In genomic region chr15:58260186-58260910, GRCh38 we compare ENCODE assay signal across 13 cellular contexts.
A peak's percentile ranks its signal among the peaks of the same experiment; 100 is the strongest.
DNase-seq lines count a peak whose midpoint lies in the region; ATAC-seq and TF ChIP-seq lines count a peak whose summit lies in the region.
"Had no signal": no experiment of that assay in that cellular context is flagged by ENCODE, and none has a peak within 500 bp of the region (broad histone marks: within the 10 kb centered on the region; RNA-seq: fewer than 3 reads in every experiment).

No MANE protein-coding gene starts in this region.

- H3K4me3 ChIP-seq in HUES64 (ENCODE audit: low read length) (no peak overlapping the region), RWPE2 (ENCODE audit: severe bottlenecking) (no peak overlapping the region)
- no peak overlapping the region for H3K4me3 ChIP-seq in CD8-positive, alpha-beta memory T cell (ENCODE audit: low read length)
- H3K4me3 ChIP-seq: lower lobe of right lung had no signal

- H3K27me3 ChIP-seq in HUES64 (ENCODE audit: insufficient read depth, low read length): no peaks in the 10 kb centered on the region
- no peaks in the 10 kb centered on the region for H3K27me3 ChIP-seq in RWPE2 (ENCODE audit: insufficient read depth, poor library complexity, severe bottlenecking)
- H3K27me3 ChIP-seq in CD8-positive, alpha-beta memory T cell (ENCODE audit: insufficient read depth, low read length, poor library complexity, severe bottlenecking): no peaks in the 10 kb centered on the region

- CTCF ChIA-PET in CD8-positive, alpha-beta memory T cell (lab: Charles Lee): no interaction called here

- peaks cover 0 to 8% (median 2%) of the 10 kb centered on the region in 3 donors for H3K4me1 Mint-ChIP-seq in CD8-positive, alpha-beta memory T cell

- POLR2A ChIA-PET in CD8-positive, alpha-beta memory T cell (lab: Charles Lee): no interaction called here

- H3K9ac ChIP-seq in HUES64 (ENCODE audit: low read depth, low read length): no peak overlapping the region

- peaks cover 11 to 28% of the 10 kb centered on the region in 2 donors for H3K27me3 Mint-ChIP-seq in CD8-positive, alpha-beta memory T cell

- 28% methylated on average over 7 of the region's 7 CpGs for WGBS in HUES64

- H3K9me3 ChIP-seq in HUES64 (ENCODE audit: insufficient read depth, low read depth, low read length) (0 out of 2 replicates have a peak, but pooled peaks cover 3% of the 10 kb centered on the region), RWPE2 (ENCODE audit: severe bottlenecking) (no peaks in the 10 kb centered on the region)
- no peaks in the 10 kb centered on the region for H3K9me3 ChIP-seq in CD8-positive, alpha-beta memory T cell (ENCODE audit: low read length)
- H3K9me3 ChIP-seq: lower lobe of right lung had no signal

- no peaks in the 10 kb centered on the region for H3K36me3 Mint-ChIP-seq in CD8-positive, alpha-beta memory T cell
- H3K36me3 Mint-ChIP-seq: T-cell had no signal

- H3K36me3 ChIP-seq in HUES64 (ENCODE audit: insufficient read depth, low read length) (no peaks in the 10 kb centered on the region), RWPE2 (ENCODE audit: low read depth) (no peaks in the 10 kb centered on the region)
- H3K36me3 ChIP-seq in CD8-positive, alpha-beta memory T cell (ENCODE audit: insufficient read depth, low read length): no peaks in the 10 kb centered on the region
- H3K36me3 ChIP-seq: lower lobe of right lung had no signal

- H3K9me3 Mint-ChIP-seq in CD8-positive, alpha-beta memory T cell: no peaks in the 10 kb centered on the region
- H3K9me3 Mint-ChIP-seq: activated CD4-positive, alpha-beta T cell treated with anti-CD3 and anti-CD28 coated beads, Interleukin-2, amount 10 ng/mL, durations not matched to agents 7 days and 5 days; T-cell had no signal

- ATAC-seq in RWPE2 (ENCODE audit: low read depth): peak; percentile 37; the same call in 2 of the 3 replicates
- peak; percentile 91 for ATAC-seq in left ventricle myocardium superior
- ATAC-seq in HG03439 (IDR thresholded peaks at IDR 0.05; ENCODE audit: unreplicated experiment): no peak
- ATAC-seq: T-cell had no signal

- intact Hi-C loops in left ventricle myocardium superior (cut with micrococcal nuclease): no loop called here

- H3K27ac Mint-ChIP-seq in CD8-positive, alpha-beta memory T cell: no peak overlapping the region
- H3K27ac Mint-ChIP-seq: activated CD4-positive, alpha-beta T cell treated with anti-CD3 and anti-CD28 coated beads, Interleukin-2, amount 10 ng/mL, durations not matched to agents 7 days and 5 days; T-cell had no signal

- peak; percentile 16 for DNase-seq in A172 (ENCODE audit: low spot score)
- DNase-seq in RWPE2 (ENCODE audit: low spot score): no peak
- peak; percentile 61 for DNase-seq in left ventricle myocardium superior
- no peak for DNase-seq in CD8-positive, alpha-beta memory T cell
- no peak for DNase-seq in ureter (ENCODE audit: low spot score)
- DNase-seq in HK-2 (ENCODE audit: unreplicated experiment): no peak
- DNase-seq: activated CD4-positive, alpha-beta T cell treated with anti-CD3 and anti-CD28 coated beads, Interleukin-2, amount 10 ng/mL, durations not matched to agents 7 days and 5 days; aorta; effector CD4-positive, alpha-beta T cell; lower lobe of right lung; T-cell had no signal

- no peak overlapping the region for H3K4me3 Mint-ChIP-seq in CD8-positive, alpha-beta memory T cell
- H3K4me3 Mint-ChIP-seq: activated CD4-positive, alpha-beta T cell treated with anti-CD3 and anti-CD28 coated beads, Interleukin-2, amount 10 ng/mL, durations not matched to agents 7 days and 5 days; T-cell had no signal

- H3K4me1 ChIP-seq in HUES64 (ENCODE audit: insufficient read depth, low read length) (peaks cover 29% of the 10 kb centered on the region), RWPE2 (ENCODE audit: insufficient read depth, poor library complexity, severe bottlenecking) (peaks cover 30% of the 10 kb centered on the region)
- H3K4me1 ChIP-seq in CD8-positive, alpha-beta memory T cell (ENCODE audit: insufficient read depth, low read length): peaks cover 5% of the 10 kb centered on the region
- H3K4me1 ChIP-seq: lower lobe of right lung had no signal

- H3K27ac ChIP-seq in HUES64 (ENCODE audit: low read depth, low read length) (peak overlapping the region; percentile 56; the same call in 1 of the 2 replicates), RWPE2 (ENCODE audit: poor library complexity, severe bottlenecking) (peak overlapping the region; percentile 37)
- H3K27ac ChIP-seq in CD8-positive, alpha-beta memory T cell (ENCODE audit: low read depth, low read length): no peak overlapping the region
- H3K27ac ChIP-seq: lower lobe of right lung had no signal

- TF ChIP-seq CTCF in RWPE2 (IDR thresholded peaks at IDR 0.05; ENCODE audit: poor library complexity, severe bottlenecking): no peak

Comparison
In these comparisons a context has a peak if more than half of its experiments do, and no peak if none do; other contexts are left out.
1. DNase-seq: peak in A172 (single experiment) and left ventricle myocardium superior (single experiment); none in RWPE2 (single experiment), CD8-positive, alpha-beta memory T cell (0 of 5), ureter (single experiment) and HK-2 (single experiment).